ENCODE assay signal across 10 cellular contexts in the genomic region with DNA sequence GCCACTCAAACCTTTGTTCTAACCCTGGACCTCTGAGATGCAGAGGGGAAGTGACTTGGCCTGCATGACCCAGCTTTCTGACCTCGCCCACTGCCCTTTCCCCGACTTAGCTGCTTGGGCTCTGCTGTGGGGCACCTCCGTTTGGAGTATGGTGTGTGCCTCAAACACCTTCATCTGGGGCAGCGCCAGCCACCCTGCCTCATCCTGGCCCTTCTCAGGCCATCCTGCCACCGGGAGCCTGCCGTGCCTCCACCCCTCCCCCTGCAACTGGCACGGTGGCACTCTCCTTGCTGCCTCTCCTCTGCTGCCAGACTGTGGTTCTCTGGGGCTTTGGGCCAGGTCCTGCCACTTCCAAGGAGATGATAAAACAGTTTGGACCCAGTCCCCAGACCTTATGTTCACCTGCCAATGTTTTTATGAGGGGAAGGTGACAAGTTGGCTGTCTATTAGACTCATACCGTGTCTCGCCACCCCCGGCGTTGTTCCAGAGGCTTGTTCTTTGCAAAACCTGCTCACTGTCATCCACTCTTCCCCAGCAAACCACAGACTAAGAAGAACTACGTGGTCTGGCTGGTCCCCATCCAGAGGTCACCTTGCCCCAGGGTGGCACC. TPM values are rescaled to one million over a fixed set of nuclear protein-coding genes. Genes with fewer than 3 reads are reported as not detected.
DNase-seq lines count a peak whose midpoint lies in the region; ATAC-seq, FAIRE-seq and TF ChIP-seq lines count a peak whose summit lies in the region.
"Had no signal": no experiment of that assay in that cellular context is flagged by ENCODE, and none has a peak within 500 bp of the region (broad histone marks: within the 10 kb centered on the region; RNA-seq: fewer than 3 reads in every experiment).

No MANE protein-coding gene starts in this region.

- H3K4me3 ChIP-seq in A673 (ENCODE audit: low read depth, low read length, poor library complexity, severe bottlenecking) (no peak overlapping the region), mesenchymal stem cell (ENCODE audit: insufficient read depth in 1 of 2, low read depth in 1 of 2, low read length in 2 of 2) (peak overlapping the region in 1 of 2 experiments; percentile 24), coronary artery (no peak overlapping the region)

- CTCF ChIA-PET in A673 (lab: Charles Lee), result no interaction called here

- H2BK12ac ChIP-seq in mesenchymal stem cell (ENCODE audit: low read length in 2 of 2), result peak overlapping the region; percentile 65 to 93

- H3K9ac ChIP-seq in mesenchymal stem cell (ENCODE audit: low read length), result peak overlapping the region; percentile 27

- H3K27ac ChIP-seq in A673 (ENCODE audit: low read depth, low read length, poor library complexity, severe bottlenecking) (peak overlapping the region; percentile 37), KOPT-K1 (ENCODE audit: low read depth, low read length, poor library complexity, severe bottlenecking) (peak overlapping the region; percentile 88), caudate nucleus (ENCODE audit: low read depth, low read length) (peak overlapping the region; percentile 77), mesenchymal stem cell (ENCODE audit: low read length, poor library complexity, severe bottlenecking) (no peak overlapping the region), coronary artery (peak overlapping the region in 1 of 2 donors; percentile 71)

- peak overlapping the region; percentile 86 for H4K91ac ChIP-seq in mesenchymal stem cell (ENCODE audit: low read length)

- H2BK120ac ChIP-seq in mesenchymal stem cell (ENCODE audit: low read depth, low read length), result no peak overlapping the region

- DNase-seq in A673 (ENCODE audit: low spot score) (no peak), caudate nucleus (lab: John Stamatoyannopoulos, UW) (peak in 18 of 61 donors; percentile 11 to 75 (median 48)), mesenchymal stem cell (no peak), HTR-8/SVneo (ENCODE audit: insufficient read length, low spot score) (no peak), DMS 273 treated with DMSO at 0.1 percent for 48 hours (lab: John Stamatoyannopoulos, UW) (no peak), coronary artery (ENCODE audit: low spot score) (no peak)
- DNase-seq: KG1, midbrain had no signal

- H3K23ac ChIP-seq in mesenchymal stem cell (ENCODE audit: low read length in 2 of 2), result peak overlapping the region in 1 of 2 experiments; percentile 68

- H3K27me3 ChIP-seq in A673 (replicated peaks; ENCODE audit: insufficient read depth, low read depth, low read length, poor library complexity) (no peaks in the 10 kb centered on the region), mesenchymal stem cell (ENCODE audit: control insufficient read depth in 1 of 2, insufficient read depth in 1 of 2, low read length in 2 of 2) (no peaks in the 10 kb centered on the region)

- H3K4ac ChIP-seq in mesenchymal stem cell (ENCODE audit: low read depth in 1 of 2, low read length in 2 of 2), result peak overlapping the region in 1 of 2 experiments; percentile 50

- no peak overlapping the region for H3K4me2 ChIP-seq in mesenchymal stem cell (ENCODE audit: low read length, poor library complexity, severe bottlenecking)

- FAIRE-seq in HTR-8/SVneo (lab: Jason Lieb, UNC), result no peak

- POLR2A ChIA-PET in A673 (lab: Charles Lee; ENCODE audit: low non-redundant PET), result no interaction called here

- peaks cover 22% of the 10 kb centered on the region for H3K79me1 ChIP-seq in mesenchymal stem cell (replicated peaks; ENCODE audit: low read length, poor library complexity, severe bottlenecking)

- H3K9me3 ChIP-seq in A673 (ENCODE audit: low read depth, low read length, poor library complexity, severe bottlenecking) (no peaks in the 10 kb centered on the region), KOPT-K1 (ENCODE audit: insufficient read depth, low read length, poor library complexity, severe bottlenecking) (no peaks in the 10 kb centered on the region), mesenchymal stem cell (ENCODE audit: control insufficient read depth, low read length) (no peaks in the 10 kb centered on the region)

- no peak for ATAC-seq in HG03280 (IDR thresholded peaks at IDR 0.05; ENCODE audit: unreplicated experiment)

- peak overlapping the region in 1 of 2 experiments; percentile 80 for H3K14ac ChIP-seq in mesenchymal stem cell (ENCODE audit: low read length in 2 of 2)

- peak overlapping the region; percentile 33 for H2AK5ac ChIP-seq in mesenchymal stem cell (ENCODE audit: low read length, severe bottlenecking)

- H2BK15ac ChIP-seq in mesenchymal stem cell (ENCODE audit: low read depth, poor library complexity, severe bottlenecking), result peak overlapping the region; percentile 12

- H2BK5ac ChIP-seq in mesenchymal stem cell (ENCODE audit: low read depth, low read length, poor library complexity, severe bottlenecking), result no peak overlapping the region

- H4K8ac ChIP-seq in mesenchymal stem cell (ENCODE audit: low read length), result peak overlapping the region; percentile 70

- TF ChIP-seq CTCF in A673 (conservative IDR thresholded peaks at IDR 0.05; ENCODE audit: low read depth, low read length) (no peak), coronary artery (IDR thresholded peaks at IDR 0.05) (no peak)

- H3K4me1 ChIP-seq in A673 (ENCODE audit: insufficient read depth, low read length, poor library complexity, severe bottlenecking) (peaks cover 77% of the 10 kb centered on the region), mesenchymal stem cell (ENCODE audit: control insufficient read depth, insufficient read depth, low read depth, low read length) (peaks cover 67% of the 10 kb centered on the region)

- WGBS in mesenchymal stem cell, result 83% methylated on average over 12 of the region's 12 CpGs

- H3K36me3 ChIP-seq in A673 (ENCODE audit: insufficient read depth, low read length, poor library complexity, severe bottlenecking) (no peaks in the 10 kb centered on the region), KOPT-K1 (ENCODE audit: insufficient read depth, low read length) (no peaks in the 10 kb centered on the region), mesenchymal stem cell (ENCODE audit: control insufficient read depth in 1 of 2, insufficient read depth in 2 of 2, low read depth in 1 of 2, low read length in 2 of 2) (peaks cover 0 to 53% of the 10 kb centered on the region in 2 experiments)

- BruUV-seq in A673 (replicated peaks; lab: Mats Ljungman, UMichigan), result no TSS peak

- intact Hi-C loops in A673 (cut with micrococcal nuclease; ENCODE audit: unreplicated experiment), result no loop called here

- no peak overlapping the region for H2AFZ ChIP-seq in mesenchymal stem cell (ENCODE audit: low read depth, low read length)

- H3K18ac ChIP-seq in mesenchymal stem cell (ENCODE audit: low read depth in 1 of 2, low read length in 2 of 2), result peak overlapping the region; percentile 43 to 65

RNA-seq across cellular contexts. Expression of a gene that starts 32.2 kb away (rescaled TPM):
- 48.8 and 55.1 TPM in 2 replicates for total RNA-seq in A673 (2021)
- polyA plus RNA-seq in mesenchymal stem cell (2013, experiment 1 of 2), result 34.8 TPM
- polyA plus RNA-seq in mesenchymal stem cell (2013, experiment 2 of 2), result 33.8 TPM
